In genomic region chr12:1792406-1792805, GRCh38 we compare ENCODE assay signal across 20 cellular contexts. TPM values are rescaled to one million over a fixed set of nuclear protein-coding genes. Genes with fewer than 3 reads are reported as not detected.
"Had no signal": no experiment of that assay in that cellular context is flagged by ENCODE, and none has a peak within 500 bp of the region (broad histone marks: within the 10 kb centered on the region; RNA-seq: fewer than 3 reads in every experiment).

No MANE protein-coding gene starts in this region.

- H3K9me3 ChIP-seq: esophagus squamous epithelium, left lung, mucosa of descending colon, neutrophil, transverse colon, vagina had no signal

- DNase-seq: activated CD4-positive, alpha-beta T cell treated with anti-CD3 and anti-CD28 coated beads, Interleukin-2, amount 10 ng/mL, durations not matched to agents 7 days and 5 days; activated effector memory CD4-positive, alpha-beta T cell treated with Interleukin-2 at 50 U/mL for 16 hours; activated T-cell treated with anti-CD3 and anti-CD28 coated beads, Interleukin-2, amount 50 U/mL, for 1 hour; esophagus squamous epithelium; kidney; left lung; mucosa of descending colon; naive thymus-derived CD4-positive, alpha-beta T cell; transverse colon had no signal

- H3K9ac ChIP-seq: parathyroid adenoma had no signal

- H3K27me3 ChIP-seq: esophagus squamous epithelium, hepatocyte, left lung, neutrophil, transverse colon, vagina had no signal

- H3K4me3 ChIP-seq: esophagus squamous epithelium, hepatocyte, left lung, mucosa of descending colon, SK-N-MC, transverse colon, vagina had no signal

- H3K4me2 ChIP-seq: hepatocyte had no signal

- H3K36me3 ChIP-seq: transverse colon, vagina had no signal

- ATAC-seq: left lung; mucosa of descending colon; naive thymus-derived CD4-positive, alpha-beta T cell; stimulated activated memory B cell treated with anti-CD40 and anti-IgM and Interleukin-4, amounts not matched to agents 10 μg/mL and 1 μg/mL and 100 μg/mL, for 72 hours had no signal

- H3K27ac ChIP-seq: hepatocyte, parathyroid adenoma, SK-N-MC, transverse colon, vagina had no signal

- H3K79me2 ChIP-seq: hepatocyte, parathyroid adenoma had no signal

RNA-seq across cellular contexts. Expression of gene LRTM2, which starts 28.0 kb away (rescaled TPM):
- total RNA-seq: activated CD4-positive, alpha-beta T cell treated with anti-CD3 and anti-CD28 coated beads, Interleukin-2, amount 10 ng/mL, durations not matched to agents 7 days and 5 days; aorta; esophagus squamous epithelium; fibroblast of villous mesenchyme; glomerular endothelial cell; hepatocyte; kidney; left lung; mucosa of descending colon; subcutaneous adipose tissue; T-helper 1 cell treated with Interleukin-12 subunit alpha and Interleukin-12 subunit beta and Interleukin-4 antibody, amounts not matched to agents 30 ng/mL and 1 ng/mL, for 36 hours; transverse colon; vagina had no signal
- polyA plus RNA-seq: aorta; hepatocyte; naive thymus-derived CD4-positive, alpha-beta T cell had no signal
